In genomic region chr9:93673271-93673843, GRCh38 we compare ENCODE assay signal across 12 cellular contexts.
DNase-seq lines count a peak whose midpoint lies in the region; ATAC-seq and TF ChIP-seq lines count a peak whose summit lies in the region.
"Had no signal": no experiment of that assay in that cellular context is flagged by ENCODE, and none has a peak within 500 bp of the region (broad histone marks: within the 10 kb centered on the region; RNA-seq: fewer than 3 reads in every experiment).

No MANE protein-coding gene starts in this region.

- H3K27me3 ChIP-seq in Panc1 (ENCODE audit: control insufficient read depth, insufficient read depth, low read length) = no peaks in the 10 kb centered on the region

- DNase-seq in activated CD8-positive, alpha-beta T cell treated with anti-CD3 and anti-CD28 coated beads, Interleukin-2, amount 10 ng/mL, durations not matched to agents 7 days and 5 days = peak; percentile 15
- DNase-seq in activated CD8-positive, alpha-beta T cell treated with anti-CD3 and anti-CD28 coated beads for 36 hours = no peak
- DNase-seq in Panc1 (ENCODE audit: low read depth, low spot score) (no peak), cardiac septum (ENCODE audit: low spot score) (peak; percentile 81), GDM1 (lab: John Stamatoyannopoulos, UW) (no peak)
- DNase-seq in stimulated activated naive CD8-positive, alpha-beta T cell treated with anti-CD3 and anti-CD28 coated beads, Interleukin-15, Interleukin-2, amounts not matched to agents 100 U/mL and 50 U/mL, for 24 hours = peak; percentile 1
- DNase-seq: lower lobe of right lung; PC-3; stimulated activated CD4-positive, alpha-beta T cell treated with anti-CD3 and anti-CD28 coated beads, Interleukin-12 subunit alpha, Interleukin-12 subunit beta, amount 100 ng/mL, for 4 hours had no signal

- H3K4me1 Mint-ChIP-seq in activated CD8-positive, alpha-beta T cell treated with anti-CD3 and anti-CD28 coated beads, Interleukin-2, amount 10 ng/mL, durations not matched to agents 7 days and 5 days (ENCODE audit: low read depth) = no peaks in the 10 kb centered on the region
- H3K4me1 Mint-ChIP-seq in activated CD8-positive, alpha-beta T cell treated with anti-CD3 and anti-CD28 coated beads for 36 hours (ENCODE audit: low read depth) = no peaks in the 10 kb centered on the region

- TF ChIP-seq CTCF in activated CD8-positive, alpha-beta T cell treated with anti-CD3 and anti-CD28 coated beads for 36 hours (IDR thresholded peaks at IDR 0.05) = no peak
- no peak for TF ChIP-seq CTCF in Panc1 (IDR thresholded peaks at IDR 0.05)

- H3K4me1 ChIP-seq in Panc1 (ENCODE audit: control insufficient read depth, insufficient read depth, low read length) = no peaks in the 10 kb centered on the region
- H3K4me1 ChIP-seq: lower lobe of right lung had no signal

- H3K27me3 Mint-ChIP-seq in activated CD8-positive, alpha-beta T cell treated with anti-CD3 and anti-CD28 coated beads, Interleukin-2, amount 10 ng/mL, durations not matched to agents 7 days and 5 days (ENCODE audit: low read depth) = no peaks in the 10 kb centered on the region
- H3K27me3 Mint-ChIP-seq in activated CD8-positive, alpha-beta T cell treated with anti-CD3 and anti-CD28 coated beads for 36 hours = no peaks in the 10 kb centered on the region

- H3K9me3 ChIP-seq in Panc1 (ENCODE audit: control insufficient read depth, insufficient read depth, low read depth, low read length) = no peaks in the 10 kb centered on the region
- H3K9me3 ChIP-seq: lower lobe of right lung had no signal

- CTCF ChIA-PET in activated CD8-positive, alpha-beta T cell treated with anti-CD3 and anti-CD28 coated beads, Interleukin-2, amount 10 ng/mL, durations not matched to agents 7 days and 5 days (lab: Charles Lee) = no interaction called here
- CTCF ChIA-PET in activated CD8-positive, alpha-beta T cell treated with anti-CD3 and anti-CD28 coated beads for 36 hours (lab: Charles Lee) = no interaction called here
- CTCF ChIA-PET in Panc1 (lab: Charles Lee) = no interaction called here

- ATAC-seq in activated CD8-positive, alpha-beta T cell treated with anti-CD3 and anti-CD28 coated beads, Interleukin-2, amount 10 ng/mL, durations not matched to agents 7 days and 5 days = no peak
- no peak for ATAC-seq in activated CD8-positive, alpha-beta T cell treated with anti-CD3 and anti-CD28 coated beads for 36 hours
- 0 out of 2 replicates have a peak, but pooled peaks have one; percentile 34 for ATAC-seq in Panc1
- ATAC-seq in stimulated activated naive CD8-positive, alpha-beta T cell treated with anti-CD3 and anti-CD28 coated beads, Interleukin-15, Interleukin-2, amounts not matched to agents 100 U/mL and 50 U/mL, for 24 hours = no peak
- no peak for ATAC-seq in GM18873 (IDR thresholded peaks at IDR 0.05; ENCODE audit: low FRiP score, unreplicated experiment)
- ATAC-seq in GM19463 (IDR thresholded peaks at IDR 0.05; ENCODE audit: unreplicated experiment) = no peak
- ATAC-seq: K562, PC-3 had no signal

- no peaks in the 10 kb centered on the region for H3K36me3 ChIP-seq in Panc1 (ENCODE audit: control insufficient read depth, insufficient read depth, low read length)

- no TSS peak for BruUV-seq in Panc1 (replicated peaks; lab: Mats Ljungman, UMichigan)

- no peaks in the 10 kb centered on the region for H3K9me3 Mint-ChIP-seq in activated CD8-positive, alpha-beta T cell treated with anti-CD3 and anti-CD28 coated beads, Interleukin-2, amount 10 ng/mL, durations not matched to agents 7 days and 5 days (ENCODE audit: insufficient read depth)
- H3K9me3 Mint-ChIP-seq in activated CD8-positive, alpha-beta T cell treated with anti-CD3 and anti-CD28 coated beads for 36 hours = no peaks in the 10 kb centered on the region

- no peak overlapping the region for H3K27ac ChIP-seq in Panc1 (ENCODE audit: low read length)
- H3K27ac ChIP-seq: lower lobe of right lung had no signal

- H3K4me3 Mint-ChIP-seq in activated CD8-positive, alpha-beta T cell treated with anti-CD3 and anti-CD28 coated beads, Interleukin-2, amount 10 ng/mL, durations not matched to agents 7 days and 5 days = no peak overlapping the region
- H3K4me3 Mint-ChIP-seq in activated CD8-positive, alpha-beta T cell treated with anti-CD3 and anti-CD28 coated beads for 36 hours = no peak overlapping the region

- in situ Hi-C loops in Panc1 (cut with HindIII; ENCODE audit: low pct_unique_long_range_greater_than_20kb, low sequenced_read_pairs) = no loop called here

- H3K27ac Mint-ChIP-seq in activated CD8-positive, alpha-beta T cell treated with anti-CD3 and anti-CD28 coated beads, Interleukin-2, amount 10 ng/mL, durations not matched to agents 7 days and 5 days = no peak overlapping the region
- H3K27ac Mint-ChIP-seq in activated CD8-positive, alpha-beta T cell treated with anti-CD3 and anti-CD28 coated beads for 36 hours = no peak overlapping the region

- H3K36me3 Mint-ChIP-seq in activated CD8-positive, alpha-beta T cell treated with anti-CD3 and anti-CD28 coated beads, Interleukin-2, amount 10 ng/mL, durations not matched to agents 7 days and 5 days (ENCODE audit: low read depth) = peaks cover 7% of the 10 kb centered on the region
- H3K36me3 Mint-ChIP-seq in activated CD8-positive, alpha-beta T cell treated with anti-CD3 and anti-CD28 coated beads for 36 hours (ENCODE audit: low read depth) = peaks cover 16% of the 10 kb centered on the region

- H3K4me3 ChIP-seq in Panc1 (ENCODE audit: low read depth in 2 of 2, low read length in 2 of 2) = no peak overlapping the region
- H3K4me3 ChIP-seq: K562, lower lobe of right lung had no signal

- POLR2A ChIA-PET in activated CD8-positive, alpha-beta T cell treated with anti-CD3 and anti-CD28 coated beads, Interleukin-2, amount 10 ng/mL, durations not matched to agents 7 days and 5 days (lab: Charles Lee) = no interaction called here
- POLR2A ChIA-PET in activated CD8-positive, alpha-beta T cell treated with anti-CD3 and anti-CD28 coated beads for 36 hours (lab: Charles Lee) = no interaction called here
- POLR2A ChIA-PET in Panc1 (lab: Charles Lee) = no interaction called here

- intact Hi-C loops in activated CD8-positive, alpha-beta T cell treated with anti-CD3 and anti-CD28 coated beads for 36 hours (cut with micrococcal nuclease) = no loop called here
- intact Hi-C loops in Panc1 (cut with micrococcal nuclease; ENCODE audit: unreplicated experiment) = no loop called here
- intact Hi-C loops in cardiac septum (cut with DNase I) = no loop called here

Comparison
In these comparisons a context has a peak if more than half of its experiments do, and no peak if none do; other contexts are left out.
1. DNase-seq: peak in activated CD8-positive, alpha-beta T cell treated with anti-CD3 and anti-CD28 coated beads, Interleukin-2, amount 10 ng/mL, durations not matched to agents 7 days and 5 days (single experiment), cardiac septum (single experiment) and stimulated activated naive CD8-positive, alpha-beta T cell treated with anti-CD3 and anti-CD28 coated beads, Interleukin-15, Interleukin-2, amounts not matched to agents 100 U/mL and 50 U/mL, for 24 hours (single experiment); none in activated CD8-positive, alpha-beta T cell treated with anti-CD3 and anti-CD28 coated beads for 36 hours (single experiment), Panc1 (single experiment) and GDM1 (single experiment).